Comparison of ENCODE assay signal across 25 cellular contexts in genomic region chr13:20393273-20394235, GRCh38.
"Had no signal": no experiment of that assay in that cellular context is flagged by ENCODE, and none has a peak within 500 bp of the region (broad histone marks: within the 10 kb centered on the region; RNA-seq: fewer than 3 reads in every experiment).

No MANE protein-coding gene starts in this region.

- DNase-seq: activated B cell treated with CpG ODN at 0.5 μM for 24 hours; activated CD4-positive, alpha-beta T cell treated with anti-CD3 and anti-CD28 coated beads for 36 hours; activated CD4-positive, alpha-beta T cell treated with anti-CD3 and anti-CD28 coated beads, Interleukin-2, amount 50 U/mL, for 4 hours; activated gamma-delta T cell; activated naive CD4-positive, alpha-beta T cell treated with anti-CD3 and anti-CD28 coated beads, Interleukin-2, amount 50 U/mL, for 16 hours; activated naive CD8-positive, alpha-beta T cell treated with anti-CD3 and anti-CD28 coated beads, Interleukin-2, amount 50 U/mL, for 24 hours; activated T-cell treated with anti-CD3 and anti-CD28 coated beads for 4 hours; anterior cingulate cortex; caudate nucleus; effector CD4-positive, alpha-beta T cell; foreskin fibroblast; heart right ventricle; kidney; left lung; natural killer cell; stimulated activated CD4-positive, alpha-beta T cell treated with anti-CD3 and anti-CD28 coated beads, Interleukin-4, amount 100 ng/mL, for 1 hour; stimulated activated naive CD4-positive, alpha-beta T cell; T-helper 17 cell had no signal

- H3K36me3 Mint-ChIP-seq: brain, natural killer cell had no signal

- H3K9me3 ChIP-seq: heart right ventricle, thoracic aorta, upper lobe of left lung had no signal

- H3K27me3 ChIP-seq: heart right ventricle, upper lobe of left lung had no signal

- FAIRE-seq: endometrium, kidney had no signal

- H3K27me3 Mint-ChIP-seq: activated B cell treated with CpG ODN at 0.5 μM for 24 hours; activated CD4-positive, alpha-beta T cell treated with anti-CD3 and anti-CD28 coated beads for 36 hours; activated naive CD8-positive, alpha-beta T cell treated with anti-CD3 and anti-CD28 coated beads, Interleukin-2, amount 50 U/mL, for 24 hours; brain; progenitor cell of endocrine pancreas; T-helper 17 cell had no signal

- ATAC-seq: activated CD4-positive, alpha-beta T cell treated with anti-CD3 and anti-CD28 coated beads for 36 hours; activated naive CD8-positive, alpha-beta T cell treated with anti-CD3 and anti-CD28 coated beads, Interleukin-2, amount 50 U/mL, for 24 hours; left lung; natural killer cell; T-helper 17 cell had no signal

- H3K27ac ChIP-seq: heart right ventricle, left lung, thoracic aorta, upper lobe of left lung had no signal

- H3K4me1 ChIP-seq: heart right ventricle, left lung, upper lobe of left lung had no signal

- H3K4me3 ChIP-seq: heart right ventricle, left lung, lung, thoracic aorta, upper lobe of left lung had no signal

- H3K36me3 ChIP-seq: heart right ventricle, left lung, thoracic aorta, upper lobe of left lung had no signal

- H3K27ac Mint-ChIP-seq: activated B cell treated with CpG ODN at 0.5 μM for 24 hours; activated CD4-positive, alpha-beta T cell treated with anti-CD3 and anti-CD28 coated beads for 36 hours; activated naive CD8-positive, alpha-beta T cell treated with anti-CD3 and anti-CD28 coated beads, Interleukin-2, amount 50 U/mL, for 24 hours; brain; dendritic cell treated with granulocyte-macrophage colony-stimulating factor and Interleukin-4, amounts not matched to agents 40 ng/mL and 50 ng/mL, for 4 days; natural killer cell; progenitor cell of endocrine pancreas; T-helper 17 cell had no signal

- H3K9me3 Mint-ChIP-seq: activated naive CD8-positive, alpha-beta T cell treated with anti-CD3 and anti-CD28 coated beads, Interleukin-2, amount 50 U/mL, for 24 hours; brain; dendritic cell treated with granulocyte-macrophage colony-stimulating factor and Interleukin-4, amounts not matched to agents 40 ng/mL and 50 ng/mL, for 4 days had no signal

- H3K4me3 Mint-ChIP-seq: activated B cell treated with CpG ODN at 0.5 μM for 24 hours; activated CD4-positive, alpha-beta T cell treated with anti-CD3 and anti-CD28 coated beads for 36 hours; activated naive CD8-positive, alpha-beta T cell treated with anti-CD3 and anti-CD28 coated beads, Interleukin-2, amount 50 U/mL, for 24 hours; brain; dendritic cell treated with granulocyte-macrophage colony-stimulating factor and Interleukin-4, amounts not matched to agents 40 ng/mL and 50 ng/mL, for 4 days; natural killer cell; T-helper 17 cell had no signal

- H3K4me1 Mint-ChIP-seq: activated B cell treated with CpG ODN at 0.5 μM for 24 hours; activated naive CD8-positive, alpha-beta T cell treated with anti-CD3 and anti-CD28 coated beads, Interleukin-2, amount 50 U/mL, for 24 hours; brain; T-helper 17 cell had no signal
